Comparison of ENCODE assay signal across 8 cellular contexts in genomic region chr2:74507145-74507925, GRCh38. TPM values are rescaled to one million over a fixed set of nuclear protein-coding genes. Genes with fewer than 3 reads are reported as not detected.
DNase-seq lines count a peak whose midpoint lies in the region; ATAC-seq and TF ChIP-seq lines count a peak whose summit lies in the region.

Gene PCGF1, minus strand, starts transcription at chr2:74507695. Its CDS starts 27 bp downstream, at chr2:74507668.

- peaks cover 14% of the 10 kb centered on the region for H3K36me3 ChIP-seq in right atrium auricular region
- peaks cover 0 to 21% of the 10 kb centered on the region in 2 donors for H3K36me3 ChIP-seq in vagina

- TF ChIP-seq POLR2A in vagina (IDR thresholded peaks at IDR 0.05), result no peak

- H3K9me3 ChIP-seq in right atrium auricular region (no peaks in the 10 kb centered on the region), vagina (no peaks in the 10 kb centered on the region)

- peak; percentile 88 to 92 for DNase-seq in NCI-H187 (lab: John Stamatoyannopoulos, UW)
- peak; percentile 93 to 99 (median 97) for DNase-seq in T-helper 2 cell
- peak; percentile 98 for DNase-seq in right atrium auricular region (ENCODE audit: low spot score)
- peak; percentile 86 for DNase-seq in pulmonary artery endothelial cell (ENCODE audit: low read depth, low spot score)
- DNase-seq in vagina (ENCODE audit: extremely low spot score in 2 of 2), result peak in 1 of 2 donors; percentile 98

- TF ChIP-seq CTCF in right atrium auricular region (IDR thresholded peaks at IDR 0.05) (peak in 1 of 2 donors; percentile 47), vagina (IDR thresholded peaks at IDR 0.05) (peak in 1 of 3 experiments; percentile 20)

- H3K27me3 ChIP-seq in right atrium auricular region (peaks cover 3 to 6% of the 10 kb centered on the region in 2 donors), vagina (peaks cover 6% of the 10 kb centered on the region)

- ATAC-seq in GM18498 (IDR thresholded peaks at IDR 0.05; ENCODE audit: unreplicated experiment) (peak; percentile 85), HG02938 (IDR thresholded peaks at IDR 0.05; ENCODE audit: unreplicated experiment) (peak; percentile 96)

- H3K4me1 ChIP-seq in right atrium auricular region (peaks cover 0 to 56% of the 10 kb centered on the region in 2 donors), vagina (peaks cover 51% of the 10 kb centered on the region)

- peak within 1 kb of the TSS; percentile 78 to 92 for H3K4me3 ChIP-seq in right atrium auricular region
- peak within 1 kb of the TSS; percentile 76 to 91 for H3K4me3 ChIP-seq in vagina

- intact Hi-C loops in vagina (cut with DNase I), result no loop called here

- peak within 1 kb of the TSS; percentile 100 for H3K27ac ChIP-seq in angular gyrus (ENCODE audit: low read depth, low read length)
- H3K27ac ChIP-seq in right atrium auricular region, result peak within 1 kb of the TSS; percentile 97 to 99
- H3K27ac ChIP-seq in vagina, result peak within 1 kb of the TSS; percentile 98

RNA-seq across cellular contexts. Expression of gene PCGF1, which starts in this region (rescaled TPM):
- total RNA-seq in right atrium auricular region (10 to 100 TPM; 15.2 to 19.0 TPM), pulmonary artery endothelial cell (15.0 and 18.2 TPM in 2 replicates), vagina (14.7 TPM)
